Comparison of ENCODE assay signal across 9 cellular contexts in the genomic region with DNA sequence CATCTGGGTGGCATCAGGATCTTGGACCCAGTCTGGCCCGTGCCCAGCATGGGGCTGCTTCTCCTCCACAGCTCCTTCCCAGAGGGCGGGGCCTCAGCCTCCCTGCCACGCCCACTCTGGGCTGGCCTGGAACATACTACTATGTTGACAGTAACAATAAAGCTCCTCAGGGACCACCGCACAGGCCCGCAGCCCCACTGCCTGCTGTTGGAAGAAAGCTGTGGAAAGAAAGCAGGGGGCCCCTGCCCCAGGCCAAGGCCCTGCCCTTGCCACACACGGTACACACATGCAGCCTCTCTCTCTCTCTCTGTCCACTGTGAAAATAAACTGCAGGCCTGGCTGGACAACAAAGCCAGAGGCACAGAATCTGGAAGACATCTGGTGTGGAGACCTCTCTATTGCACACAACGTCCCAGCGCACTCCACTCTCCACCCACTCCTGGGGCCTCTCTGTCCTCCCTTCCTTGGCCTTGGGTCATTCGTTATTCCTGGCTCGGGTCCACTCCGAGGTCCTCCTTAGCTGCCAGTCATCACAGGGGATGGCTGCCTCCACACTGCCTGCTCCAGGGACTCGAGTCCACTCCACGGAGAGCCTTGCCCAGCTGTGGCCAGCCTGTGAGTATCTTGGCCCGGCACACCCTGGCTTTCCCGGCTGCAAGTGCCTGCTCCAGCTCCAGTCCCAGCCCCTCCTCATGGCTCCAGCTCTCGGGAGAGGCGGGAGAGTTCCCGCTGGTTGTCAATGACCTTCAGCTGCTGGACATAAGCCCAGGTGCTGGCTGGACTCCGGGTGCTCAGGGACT. TPM values are rescaled to one million over a fixed set of nuclear protein-coding genes. Genes with fewer than 3 reads are reported as not detected.
DNase-seq lines count a peak whose midpoint lies in the region; ATAC-seq and TF ChIP-seq lines count a peak whose summit lies in the region.
"Had no signal": no experiment of that assay in that cellular context is flagged by ENCODE, and none has a peak within 500 bp of the region (broad histone marks: within the 10 kb centered on the region; RNA-seq: fewer than 3 reads in every experiment).

No MANE protein-coding gene starts in this region.

- intact Hi-C loops in IMR-90 (cut with micrococcal nuclease), result loop anchor here (2.0 kb wide), 1 partner anchor 22 kb away; a partner anchor contains a TSS
- intact Hi-C loops in right lobe of liver (cut with DNase I), result no loop called here

- H3K4me2 ChIP-seq in IMR-90 (ENCODE audit: low read depth, low read length), result peak overlapping the region; percentile 18; the same call in 1 of the 2 replicates

- TF ChIP-seq POLR2A in IMR-90 (IDR thresholded peaks at IDR 0.05; ENCODE audit: low read depth, low read length) (no peak), right lobe of liver (IDR thresholded peaks at IDR 0.05) (no peak)

- H4K5ac ChIP-seq in IMR-90 (ENCODE audit: low read depth, low read length), result peak overlapping the region; percentile 7; the same call in 1 of the 2 replicates

- no peaks in the 10 kb centered on the region for H4K20me1 ChIP-seq in IMR-90 (ENCODE audit: insufficient read depth, low read length)

- H3K4me3 ChIP-seq in IMR-90 (ENCODE audit: insufficient read depth, low read depth, low read length), result no peak overlapping the region
- H3K4me3 ChIP-seq in right lobe of liver, result no peak overlapping the region

- H3K27me3 ChIP-seq in IMR-90 (ENCODE audit: control insufficient read depth, insufficient read depth, low read length) (no peaks in the 10 kb centered on the region), right lobe of liver (no peaks in the 10 kb centered on the region)

- peak; percentile 73 for DNase-seq in IMR-90
- DNase-seq in dedifferentiated amniotic fluid mesenchymal stem cell (ENCODE audit: extremely low spot score), result peak; percentile 51
- DNase-seq in right lobe of liver, result peak; percentile 84 to 92 (median 89)
- peak; percentile 69 for DNase-seq in stromal cell of bone marrow (ENCODE audit: low read depth)
- DNase-seq in stimulated activated CD4-positive, alpha-beta T cell treated with anti-CD3 and anti-CD28 coated beads, Interleukin-4, amount 100 ng/mL, for 1 hour, result no peak
- no peak for DNase-seq in UCSD-AML1 (lab: John Stamatoyannopoulos, UW; ENCODE audit: unreplicated experiment)
- DNase-seq in NCI-H2107 treated with DMSO at 0.1 percent for 48 hours (lab: John Stamatoyannopoulos, UW; ENCODE audit: unreplicated experiment), result no peak
- DNase-seq: stimulated activated CD4-positive, alpha-beta T cell treated with anti-CD3 and anti-CD28 coated beads, Interleukin-12 subunit alpha, Interleukin-12 subunit beta, amount 100 ng/mL, for 4 hours had no signal

- POLR2A ChIA-PET in IMR-90 (lab: Charles Lee; ENCODE audit: unreplicated experiment), result no interaction called here

- H3K27ac ChIP-seq in IMR-90 (ENCODE audit: insufficient read depth, low read length) (peak overlapping the region; percentile 43; the same call in 1 of the 2 replicates), right lobe of liver (peak overlapping the region in 2 of 3 donors; percentile 6 to 28)

- no peak overlapping the region; the same call in 1 of the 2 replicates for H3K18ac ChIP-seq in IMR-90 (ENCODE audit: low read depth, low read length)

- TF ChIP-seq CTCF in IMR-90 (conservative IDR thresholded peaks at IDR 0.05; ENCODE audit: low read depth, low read length) (no peak), right lobe of liver (IDR thresholded peaks at IDR 0.05) (no peak)

- peak overlapping the region in 1 of 2 experiments; percentile 70; a peak in 3 of 4 replicates for H4K8ac ChIP-seq in IMR-90 (ENCODE audit: low read depth in 2 of 2, low read length in 2 of 2)

- no peak overlapping the region for H3K56ac ChIP-seq in IMR-90 (ENCODE audit: extremely low read depth, insufficient read depth, low read length)

- H2BK20ac ChIP-seq in IMR-90 (ENCODE audit: low read depth, low read length), result peak overlapping the region; percentile 43; the same call in 1 of the 2 replicates

- no peaks in the 10 kb centered on the region for H3K9me3 ChIP-seq in IMR-90 (ENCODE audit: control insufficient read depth, insufficient read depth, low read length)
- H3K9me3 ChIP-seq in right lobe of liver, result no peaks in the 10 kb centered on the region

- WGBS in IMR-90 (ENCODE audit: extremely low coverage in 2 of 2, insufficient read length in 1 of 2), 2 experiments, result 14% methylated on average over 8 of the region's 19 CpGs; no CpG with 5 or more reads in 1 of the 2 experiments
- 25% methylated on average over 11 of the region's 19 CpGs for WGBS in right lobe of liver (ENCODE audit: insufficient coverage, low coverage, low lambda C conversion rate, missing lambda C conversion rate)

- peak overlapping the region; percentile 1; the same call in 1 of the 2 replicates for H2BK120ac ChIP-seq in IMR-90 (ENCODE audit: low read depth, low read length)

- H3K9me1 ChIP-seq in IMR-90 (ENCODE audit: insufficient read depth, low read length), result 0 out of 2 replicates have a peak, but pooled peaks cover 5% of the 10 kb centered on the region

- dilution Hi-C loops in IMR-90 (cut with HindIII; ENCODE audit: low sequenced_read_pairs, unreplicated experiment), result no loop called here

- H2AK9ac ChIP-seq in IMR-90 (replicated peaks; ENCODE audit: low read depth, low read length, poor library complexity), result peak overlapping the region; percentile 48

- ATAC-seq in IMR-90 (ENCODE audit: low read depth) (peak; percentile 85), right lobe of liver (peak; percentile 85 to 91 (median 88)), GM18909 (IDR thresholded peaks at IDR 0.05; ENCODE audit: poor library complexity, unreplicated experiment) (no peak)

- H2BK5ac ChIP-seq in IMR-90 (ENCODE audit: low read depth, low read length, poor library complexity, severe bottlenecking), result no peak overlapping the region

- H3K23ac ChIP-seq in IMR-90 (ENCODE audit: low read depth, low read length), result peak overlapping the region; percentile 65; the same call in 1 of the 2 replicates

- no peak overlapping the region for H3K9ac ChIP-seq in IMR-90 (ENCODE audit: low read depth, low read length)

- in situ Hi-C loops in IMR-90 (cut with MboI; ENCODE audit: low sequenced_read_pairs), result no loop called here

- peaks cover 18% of the 10 kb centered on the region for H3K4me1 ChIP-seq in IMR-90 (ENCODE audit: control insufficient read depth, insufficient read depth, low read length)
- peaks cover 0 to 19% (median 8%) of the 10 kb centered on the region in 4 donors for H3K4me1 ChIP-seq in right lobe of liver

- H3K4ac ChIP-seq in IMR-90 (ENCODE audit: low read depth, low read length), result peak overlapping the region; percentile 26

- no peak overlapping the region for H2BK15ac ChIP-seq in IMR-90 (ENCODE audit: low read depth, low read length)

- peak overlapping the region; percentile 48; the same call in 1 of the 2 replicates for H2AK5ac ChIP-seq in IMR-90 (ENCODE audit: low read depth, low read length)

- H2AFZ ChIP-seq in IMR-90 (replicated peaks; ENCODE audit: low read length, poor library complexity), result peak overlapping the region; percentile 83

- no peak for TF ChIP-seq RAD21 in IMR-90 (IDR thresholded peaks at IDR 0.05; ENCODE audit: low read length)

- no peaks in the 10 kb centered on the region for H3K36me3 ChIP-seq in IMR-90 (ENCODE audit: control insufficient read depth, insufficient read depth, low read length)
- H3K36me3 ChIP-seq in right lobe of liver, result no peaks in the 10 kb centered on the region

- H4K91ac ChIP-seq in IMR-90 (ENCODE audit: insufficient read depth, low read depth, low read length), result no peak overlapping the region

- no TSS peak for BruUV-seq in IMR-90 (replicated peaks; lab: Mats Ljungman, UMichigan)

- CTCF ChIA-PET in IMR-90 (lab: Yijun Ruan, JAX), result interaction anchor here (0.5 to 1.2 kb wide), 2 partner anchors 19 to 36 kb away, joined by 3 to 4 read pairs; a partner anchor contains a TSS

- H3K14ac ChIP-seq in IMR-90 (replicated peaks; ENCODE audit: low read depth, low read length), result peak overlapping the region; percentile 2

- no peaks in the 10 kb centered on the region for H3K79me1 ChIP-seq in IMR-90 (ENCODE audit: low read depth in 1 of 2, low read length in 2 of 2)

TF ChIP-seq in IMR-90, 13 proteins besides CTCF, POLR2A, EP300 and RAD21 (continues in another document):
- TF ChIP-seq MAFK (IDR thresholded peaks at IDR 0.05; ENCODE audit: low read depth, low read length), result no peak
- TF ChIP-seq RFX5 (IDR thresholded peaks at IDR 0.05; ENCODE audit: low read depth, low read length), result no peak
- no peak for TF ChIP-seq SMC3 (IDR thresholded peaks at IDR 0.05; ENCODE audit: low read depth, low read length)
- no peak for TF ChIP-seq RCOR1 (IDR thresholded peaks at IDR 0.05; ENCODE audit: insufficient replicate concordance, low read length)
- TF ChIP-seq MAZ (IDR thresholded peaks at IDR 0.05; ENCODE audit: borderline replicate concordance, low read depth, low read length), result no peak
- TF ChIP-seq CHD1 (IDR thresholded peaks at IDR 0.05; ENCODE audit: low read depth, low read length), result no peak
- TF ChIP-seq MXI1 (IDR thresholded peaks at IDR 0.05; ENCODE audit: borderline replicate concordance, low read depth, low read length), result no peak
- TF ChIP-seq BHLHE40 (IDR thresholded peaks at IDR 0.05; ENCODE audit: low read depth, low read length), result no peak
- no peak for TF ChIP-seq CEBPB (IDR thresholded peaks at IDR 0.05; ENCODE audit: low read depth, low read length)

RNA-seq across cellular contexts. Expression of a gene that starts 11.8 kb away (rescaled TPM):
- total RNA-seq in IMR-90 (2012; rRNA removed) (under 0.01 TPM in 2 replicates), right lobe of liver (not detected)
- polyA plus RNA-seq in IMR-90 (2012; rRNA removed), result 0.07 and 0.09 TPM in 2 replicates
- 0.03 TPM in 1 of 2 replicates, not detected in the other for polyA plus RNA-seq in IMR-90 (2012; cell fraction: cytosol; rRNA removed)
- polyA plus RNA-seq in IMR-90 (2012; cell fraction: nucleus; rRNA removed; ENCODE audit: low replicate concordance), result 0.11 and 0.15 TPM in 2 replicates

RNA-seq across cellular contexts. Expression of a gene that starts 21.6 kb away (rescaled TPM):
- total RNA-seq in IMR-90 (2012; rRNA removed) (0.83 and 1.3 TPM in 2 replicates), right lobe of liver (1 to 10 TPM in 5 of 6 experiments, under 1 TPM in 1; 0.81 to 4.6 (median 2.6) TPM)
- 2.0 and 2.9 TPM in 2 replicates for polyA plus RNA-seq in IMR-90 (2012; rRNA removed)
- polyA plus RNA-seq in IMR-90 (2012; cell fraction: cytosol; rRNA removed), result 1.7 TPM in 2 replicates
- polyA plus RNA-seq in IMR-90 (2012; cell fraction: nucleus; rRNA removed; ENCODE audit: low replicate concordance), result 11.2 and 11.8 TPM in 2 replicates

RNA-seq across cellular contexts. Expression of a gene that starts 31.2 kb away (rescaled TPM):
- total RNA-seq in IMR-90 (2012; rRNA removed), result 10.6 and 20.0 TPM in 2 replicates
- polyA plus RNA-seq in IMR-90 (2012; rRNA removed), result 10.3 and 13.4 TPM in 2 replicates
- 0.77 and 1.2 TPM in 2 replicates for polyA plus RNA-seq in IMR-90 (2012; cell fraction: cytosol; rRNA removed)
- polyA plus RNA-seq in IMR-90 (2012; cell fraction: nucleus; rRNA removed; ENCODE audit: low replicate concordance), result 0.29 and 5.5 TPM in 2 replicates
- total RNA-seq in right lobe of liver, result 10 to 100 TPM in 3 of 6 experiments, 1 to 10 TPM in 3; 6.9 to 13.2 (median 10.4) TPM

RNA-seq across cellular contexts. Expression of a gene that starts 36.0 kb away (rescaled TPM):
- total RNA-seq in IMR-90 (2012; rRNA removed) (4.4 and 4.8 TPM in 2 replicates), right lobe of liver (10 to 100 TPM; 12.4 to 20.4 (median 18.0) TPM)
- 5.9 and 6.0 TPM in 2 replicates for polyA plus RNA-seq in IMR-90 (2012; rRNA removed)
- 4.1 and 10.3 TPM in 2 replicates for polyA plus RNA-seq in IMR-90 (2012; cell fraction: cytosol; rRNA removed)
- 10.0 and 10.3 TPM in 2 replicates for polyA plus RNA-seq in IMR-90 (2012; cell fraction: nucleus; rRNA removed; ENCODE audit: low replicate concordance)

Comparison
In these comparisons a context has a peak if more than half of its experiments do, and no peak if none do; other contexts are left out.
1. DNase-seq: peak in IMR-90 (single experiment), dedifferentiated amniotic fluid mesenchymal stem cell (single experiment), right lobe of liver (3 of 3) and stromal cell of bone marrow (single experiment); none in stimulated activated CD4-positive, alpha-beta T cell treated with anti-CD3 and anti-CD28 coated beads, Interleukin-4, amount 100 ng/mL, for 1 hour (single experiment), UCSD-AML1 (single experiment) and NCI-H2107 treated with DMSO at 0.1 percent for 48 hours (single experiment).